ENCODE assay signal across 2 cellular contexts in the genomic region with DNA sequence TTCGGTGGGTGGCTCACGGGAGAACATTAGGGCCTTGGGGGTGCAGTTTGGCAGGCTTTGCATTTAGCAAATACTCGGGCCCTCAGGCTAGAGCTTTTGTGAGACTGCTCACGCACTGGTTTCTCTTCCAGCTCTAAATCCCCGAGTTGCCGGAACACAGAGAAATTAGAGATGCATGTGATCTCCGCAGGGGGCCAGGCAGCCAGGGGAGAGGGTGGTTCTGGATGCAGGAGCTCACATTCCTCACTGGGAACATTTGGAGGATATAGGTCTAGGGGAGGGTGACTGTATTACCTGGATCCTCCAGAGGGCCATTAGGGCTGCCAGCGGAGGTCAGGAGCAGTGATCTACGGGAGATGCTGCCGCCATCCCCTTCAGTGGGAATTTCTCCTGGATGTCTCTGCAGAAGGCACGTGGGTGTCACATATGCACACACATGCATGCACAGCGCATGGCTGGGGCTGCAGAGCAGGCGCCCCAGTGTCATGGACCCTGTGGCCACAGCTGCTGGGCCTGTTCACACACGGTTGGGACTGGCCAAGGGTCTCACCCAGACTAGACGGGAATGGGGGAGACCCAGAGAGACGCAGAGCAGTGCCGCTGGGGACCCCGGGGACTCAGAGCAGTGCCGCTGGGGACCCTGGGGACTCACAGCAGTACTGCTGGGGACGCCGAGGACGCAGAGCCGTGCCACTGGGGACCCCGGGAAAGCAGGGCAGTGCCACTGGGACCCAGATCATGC.
TF ChIP-seq lines count a peak whose summit lies in the region.

No MANE protein-coding gene starts in this region.

TF ChIP-seq in A549, 52 proteins besides CTCF, POLR2A, EP300 and RAD21:
- TF ChIP-seq ELK1 (IDR thresholded peaks at IDR 0.05; ENCODE audit: low read depth, low read length) (no peak), HOXB5 (CRISPR knock-in tag; IDR thresholded peaks at IDR 0.05) (no peak), CHD4 (IDR thresholded peaks at IDR 0.05; ENCODE audit: borderline replicate concordance) (no peak), JUNB (IDR thresholded peaks at IDR 0.05) (no peak), NR3C1 (IDR thresholded peaks at IDR 0.05) (no peak), FOXS1 (CRISPR knock-in tag; IDR thresholded peaks at IDR 0.05) (no peak), SMC3 (IDR thresholded peaks at IDR 0.05) (no peak), MAX (IDR thresholded peaks at IDR 0.05) (no peak)
- TF ChIP-seq, protein P1, sequence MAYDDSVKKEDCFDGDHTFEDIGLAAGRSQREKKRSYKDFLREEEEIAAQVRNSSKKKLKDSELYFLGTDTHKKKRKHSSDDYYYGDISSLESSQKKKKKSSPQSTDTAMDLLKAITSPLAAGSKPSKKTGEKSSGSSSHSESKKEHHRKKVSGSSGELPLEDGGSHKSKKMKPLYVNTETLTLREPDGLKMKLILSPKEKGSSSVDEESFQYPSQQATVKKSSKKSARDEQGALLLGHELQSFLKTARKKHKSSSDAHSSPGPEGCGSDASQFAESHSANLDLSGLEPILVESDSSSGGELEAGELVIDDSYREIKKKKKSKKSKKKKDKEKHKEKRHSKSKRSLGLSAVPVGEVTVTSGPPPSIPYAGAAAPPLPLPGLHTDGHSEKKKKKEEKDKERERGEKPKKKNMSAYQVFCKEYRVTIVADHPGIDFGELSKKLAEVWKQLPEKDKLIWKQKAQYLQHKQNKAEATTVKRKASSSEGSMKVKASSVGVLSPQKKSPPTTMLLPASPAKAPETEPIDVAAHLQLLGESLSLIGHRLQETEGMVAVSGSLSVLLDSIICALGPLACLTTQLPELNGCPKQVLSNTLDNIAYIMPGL (CRISPR knock-in tag; IDR thresholded peaks at IDR 0.05; ENCODE audit: borderline replicate concordance) = no peak
- TF ChIP-seq, protein P2, sequence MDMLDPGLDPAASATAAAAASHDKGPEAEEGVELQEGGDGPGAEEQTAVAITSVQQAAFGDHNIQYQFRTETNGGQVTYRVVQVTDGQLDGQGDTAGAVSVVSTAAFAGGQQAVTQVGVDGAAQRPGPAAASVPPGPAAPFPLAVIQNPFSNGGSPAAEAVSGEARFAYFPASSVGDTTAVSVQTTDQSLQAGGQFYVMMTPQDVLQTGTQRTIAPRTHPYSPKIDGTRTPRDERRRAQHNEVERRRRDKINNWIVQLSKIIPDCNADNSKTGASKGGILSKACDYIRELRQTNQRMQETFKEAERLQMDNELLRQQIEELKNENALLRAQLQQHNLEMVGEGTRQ (IDR thresholded peaks at IDR 0.05) = no peak

TF ChIP-seq in H1, 55 proteins besides CTCF, POLR2A, EP300 and RAD21:
- no peak for TF ChIP-seq RFX5 (IDR thresholded peaks at IDR 0.05; ENCODE audit: borderline replicate concordance, low read depth, low read length)
- peak; percentile 11 for TF ChIP-seq ASH2L (IDR thresholded peaks at IDR 0.05; ENCODE audit: low read length)
